10 cellular contexts compared by ENCODE assay signal in genomic region chr10:46523881-46524470, GRCh38. TPM values are rescaled to one million over a fixed set of nuclear protein-coding genes. Genes with fewer than 3 reads are reported as not detected.
DNase-seq lines count a peak whose midpoint lies in the region; ATAC-seq, FAIRE-seq and TF ChIP-seq lines count a peak whose summit lies in the region.
"Had no signal": no experiment of that assay in that cellular context is flagged by ENCODE, and none has a peak within 500 bp of the region (broad histone marks: within the 10 kb centered on the region; RNA-seq: fewer than 3 reads in every experiment).

No MANE protein-coding gene starts in this region.

- no peak for TF ChIP-seq CTCF in chondrocyte (IDR thresholded peaks at IDR 0.05)
- TF ChIP-seq CTCF in omental fat pad (IDR thresholded peaks at IDR 0.05) = no peak

- DNase-seq in Daoy (ENCODE audit: low read depth) (peak; percentile 76), LHCN-M2 (ENCODE audit: low read depth) (peak; percentile 49), chondrocyte (ENCODE audit: low spot score) (peak; percentile 43), omental fat pad (ENCODE audit: low spot score) (peak; percentile 48), GM12892 (ENCODE audit: insufficient read length) (no peak), epidermal melanocyte (ENCODE audit: insufficient read length, low spot score) (no peak)

- no peak overlapping the region for H3K27ac Mint-ChIP-seq in chondrocyte (ENCODE audit: unreplicated experiment)
- H3K27ac Mint-ChIP-seq: activated naive CD8-positive, alpha-beta T cell; IgD-negative memory B cell had no signal

- TF ChIP-seq POLR2A in GM12892 (IDR thresholded peaks at IDR 0.05; ENCODE audit: low read depth, low read length) = no peak

- H3K27me3 Mint-ChIP-seq in chondrocyte (ENCODE audit: low read depth) = no peaks in the 10 kb centered on the region
- H3K27me3 Mint-ChIP-seq: activated naive CD8-positive, alpha-beta T cell; IgD-negative memory B cell had no signal

- H3K36me3 Mint-ChIP-seq in chondrocyte (ENCODE audit: low read depth) = no peaks in the 10 kb centered on the region
- H3K36me3 Mint-ChIP-seq: activated naive CD8-positive, alpha-beta T cell; IgD-negative memory B cell had no signal

- no peaks in the 10 kb centered on the region for H3K4me1 Mint-ChIP-seq in chondrocyte (ENCODE audit: low read depth)
- H3K4me1 Mint-ChIP-seq: IgD-negative memory B cell had no signal

- FAIRE-seq in GM12892 (lab: Jason Lieb, UNC) = no peak

- no peaks in the 10 kb centered on the region for H3K9me3 Mint-ChIP-seq in chondrocyte (ENCODE audit: low read depth)
- H3K9me3 Mint-ChIP-seq: IgD-negative memory B cell had no signal

- H3K4me3 Mint-ChIP-seq in chondrocyte (ENCODE audit: unreplicated experiment) = no peak overlapping the region
- H3K4me3 Mint-ChIP-seq: activated naive CD8-positive, alpha-beta T cell; IgD-negative memory B cell had no signal

- ATAC-seq in omental fat pad (ENCODE audit: low FRiP score) (peak; percentile 37), GM21360 (IDR thresholded peaks at IDR 0.05; ENCODE audit: unreplicated experiment) (no peak), HG03565 (IDR thresholded peaks at IDR 0.05; ENCODE audit: unreplicated experiment) (no peak)

RNA-seq across cellular contexts. Expression of gene GPRIN2, which starts 32.5 kb away (rescaled TPM):
- total RNA-seq in Daoy (2014; rRNA removed; shearing (Covaris generic)) = 0.23 TPM in 1 of 2 replicates, not detected in the other
- total RNA-seq in LHCN-M2 (2014; rRNA removed) (not detected in 2 replicates), chondrocyte (5.4 to 12.3 TPM (median 5.7 TPM) in 3 replicates), omental fat pad (under 1 TPM in 2 of 4 donors, not detected in 2; 0.46 to 0.50 TPM)
- not detected for polyA plus RNA-seq in LHCN-M2 (2012)
- polyA plus RNA-seq in GM12892 (2012; ENCODE audit: missing spikeins) = not detected
- polyA plus RNA-seq: IgD-negative memory B cell had no signal

RNA-seq across cellular contexts. Expression of gene SYT15, which starts 55.0 kb away (rescaled TPM):
- total RNA-seq in Daoy (2014; rRNA removed; shearing (Covaris generic)) = 0.11 TPM in 1 of 2 replicates, not detected in the other
- under 0.01 TPM in 1 of 2 replicates, not detected in the other for total RNA-seq in LHCN-M2 (2014; rRNA removed)
- polyA plus RNA-seq in LHCN-M2 (2012) = 0.38 TPM
- total RNA-seq in chondrocyte = 11.6 to 44.3 TPM (median 14.5 TPM) in 3 replicates
- total RNA-seq in omental fat pad = 1 to 10 TPM in 3 of 4 donors, under 1 TPM in 1; 0.65 to 9.6 (median 2.9) TPM
- polyA plus RNA-seq in GM12892 (2012; ENCODE audit: missing spikeins) = 0.19 TPM

RNA-seq across cellular contexts. Expression of gene NPY4R, which starts 58.2 kb away (rescaled TPM):
- not detected in 2 replicates for total RNA-seq in Daoy (2014; rRNA removed; shearing (Covaris generic))
- total RNA-seq in LHCN-M2 (2014; rRNA removed) (not detected in 2 replicates), chondrocyte (0.30 to 0.53 TPM in 2 of 3 replicates, not detected in the other), omental fat pad (under 1 TPM in 2 of 4 donors, not detected in 2; 0.24 to 0.95 TPM)
- polyA plus RNA-seq in LHCN-M2 (2012) = not detected
- polyA plus RNA-seq in GM12892 (2012; ENCODE audit: missing spikeins) = not detected
- polyA plus RNA-seq: IgD-negative memory B cell had no signal

Comparison
In these comparisons a context has a peak if more than half of its experiments do, and no peak if none do; other contexts are left out.
1. DNase-seq: peak in Daoy (single experiment), LHCN-M2 (single experiment), chondrocyte (single experiment) and omental fat pad (single experiment); none in GM12892 (single experiment) and epidermal melanocyte (single experiment).